1 cellular context compared by ENCODE assay signal in genomic region chr1:2496087-2496622, GRCh38.
TF ChIP-seq lines count a peak whose summit lies in the region.

No MANE protein-coding gene starts in this region.

TF ChIP-seq in HepG2, 621 proteins besides CTCF, POLR2A, EP300 and RAD21 (continued from another document and continues in another):
- TF ChIP-seq CCAR2 (optimal IDR thresholded peaks at IDR 0.05; ENCODE audit: low read depth, low read length) (no peak), SIX4 (CRISPR knock-in tag; IDR thresholded peaks at IDR 0.05) (0 out of 2 replicates have a peak, but pooled peaks have one; percentile 52), ZFP37 (CRISPR knock-in tag; IDR thresholded peaks at IDR 0.05; ENCODE audit: borderline replicate concordance) (peak; percentile 67; the same call in 1 of the 2 replicates), ZNF468 (CRISPR knock-in tag; IDR thresholded peaks at IDR 0.05) (no peak), FOXO1 (CRISPR knock-in tag; IDR thresholded peaks at IDR 0.05) (no peak), HOXA5 (CRISPR knock-in tag; IDR thresholded peaks at IDR 0.05) (peak; percentile 38; the same call in 1 of the 2 replicates), ZNF441 (CRISPR knock-in tag; IDR thresholded peaks at IDR 0.05; ENCODE audit: borderline replicate concordance) (no peak), GATAD2A (CRISPR knock-in tag; IDR thresholded peaks at IDR 0.05) (peak; percentile 38; the same call in 1 of the 2 replicates), KLF13 (CRISPR knock-in tag; IDR thresholded peaks at IDR 0.05) (no peak), PRPF4 (IDR thresholded peaks at IDR 0.05; ENCODE audit: low read depth, low read length, poor library complexity, severe bottlenecking) (no peak), CEBPB (IDR thresholded peaks at IDR 0.05; ENCODE audit: borderline replicate concordance, low read depth, low read length) (no peak), SAP130 (CRISPR knock-in tag; IDR thresholded peaks at IDR 0.05; ENCODE audit: low read depth) (peak; percentile 34; the same call in 1 of the 2 replicates), ZNF747 (CRISPR knock-in tag; IDR thresholded peaks at IDR 0.05; ENCODE audit: borderline replicate concordance) (no peak), ELF1 (CRISPR knock-in tag; IDR thresholded peaks at IDR 0.05) (no peak), SRY (CRISPR knock-in tag; IDR thresholded peaks at IDR 0.05) (0 out of 2 replicates have a peak, but pooled peaks have one; percentile 29), TCF7 (IDR thresholded peaks at IDR 0.05; ENCODE audit: low read depth) (no peak), NR2F2 (IDR thresholded peaks at IDR 0.05; ENCODE audit: borderline replicate concordance, low read depth) (no peak), TMF1 (CRISPR knock-in tag; IDR thresholded peaks at IDR 0.05; ENCODE audit: low read depth) (no peak), KDM2A (CRISPR knock-in tag; IDR thresholded peaks at IDR 0.05; ENCODE audit: borderline replicate concordance, low read depth) (no peak), ATF5 (CRISPR knock-in tag; IDR thresholded peaks at IDR 0.05; ENCODE audit: low read depth) (no peak), ZNF484 (CRISPR knock-in tag; IDR thresholded peaks at IDR 0.05; ENCODE audit: borderline replicate concordance, low read depth) (no peak), SMC3 (IDR thresholded peaks at IDR 0.05; ENCODE audit: low read length) (no peak), DNMT1 (CRISPR knock-in tag; IDR thresholded peaks at IDR 0.05) (no peak), ZNF773 (CRISPR knock-in tag; IDR thresholded peaks at IDR 0.05; ENCODE audit: borderline replicate concordance) (0 out of 2 replicates have a peak, but pooled peaks have one; percentile 49), ZNF33B (CRISPR knock-in tag; IDR thresholded peaks at IDR 0.05) (no peak), CREB1 (IDR thresholded peaks at IDR 0.05) (peak; percentile 58; the same call in 1 of the 2 replicates), CREB1 (CRISPR knock-in tag; IDR thresholded peaks at IDR 0.05) (0 out of 2 replicates have a peak, but pooled peaks have one; percentile 54), TAF1 (CRISPR knock-in tag; IDR thresholded peaks at IDR 0.05) (no peak), JDP2 (CRISPR knock-in tag; IDR thresholded peaks at IDR 0.05; ENCODE audit: borderline replicate concordance) (no peak)
- TF ChIP-seq, protein P1, sequence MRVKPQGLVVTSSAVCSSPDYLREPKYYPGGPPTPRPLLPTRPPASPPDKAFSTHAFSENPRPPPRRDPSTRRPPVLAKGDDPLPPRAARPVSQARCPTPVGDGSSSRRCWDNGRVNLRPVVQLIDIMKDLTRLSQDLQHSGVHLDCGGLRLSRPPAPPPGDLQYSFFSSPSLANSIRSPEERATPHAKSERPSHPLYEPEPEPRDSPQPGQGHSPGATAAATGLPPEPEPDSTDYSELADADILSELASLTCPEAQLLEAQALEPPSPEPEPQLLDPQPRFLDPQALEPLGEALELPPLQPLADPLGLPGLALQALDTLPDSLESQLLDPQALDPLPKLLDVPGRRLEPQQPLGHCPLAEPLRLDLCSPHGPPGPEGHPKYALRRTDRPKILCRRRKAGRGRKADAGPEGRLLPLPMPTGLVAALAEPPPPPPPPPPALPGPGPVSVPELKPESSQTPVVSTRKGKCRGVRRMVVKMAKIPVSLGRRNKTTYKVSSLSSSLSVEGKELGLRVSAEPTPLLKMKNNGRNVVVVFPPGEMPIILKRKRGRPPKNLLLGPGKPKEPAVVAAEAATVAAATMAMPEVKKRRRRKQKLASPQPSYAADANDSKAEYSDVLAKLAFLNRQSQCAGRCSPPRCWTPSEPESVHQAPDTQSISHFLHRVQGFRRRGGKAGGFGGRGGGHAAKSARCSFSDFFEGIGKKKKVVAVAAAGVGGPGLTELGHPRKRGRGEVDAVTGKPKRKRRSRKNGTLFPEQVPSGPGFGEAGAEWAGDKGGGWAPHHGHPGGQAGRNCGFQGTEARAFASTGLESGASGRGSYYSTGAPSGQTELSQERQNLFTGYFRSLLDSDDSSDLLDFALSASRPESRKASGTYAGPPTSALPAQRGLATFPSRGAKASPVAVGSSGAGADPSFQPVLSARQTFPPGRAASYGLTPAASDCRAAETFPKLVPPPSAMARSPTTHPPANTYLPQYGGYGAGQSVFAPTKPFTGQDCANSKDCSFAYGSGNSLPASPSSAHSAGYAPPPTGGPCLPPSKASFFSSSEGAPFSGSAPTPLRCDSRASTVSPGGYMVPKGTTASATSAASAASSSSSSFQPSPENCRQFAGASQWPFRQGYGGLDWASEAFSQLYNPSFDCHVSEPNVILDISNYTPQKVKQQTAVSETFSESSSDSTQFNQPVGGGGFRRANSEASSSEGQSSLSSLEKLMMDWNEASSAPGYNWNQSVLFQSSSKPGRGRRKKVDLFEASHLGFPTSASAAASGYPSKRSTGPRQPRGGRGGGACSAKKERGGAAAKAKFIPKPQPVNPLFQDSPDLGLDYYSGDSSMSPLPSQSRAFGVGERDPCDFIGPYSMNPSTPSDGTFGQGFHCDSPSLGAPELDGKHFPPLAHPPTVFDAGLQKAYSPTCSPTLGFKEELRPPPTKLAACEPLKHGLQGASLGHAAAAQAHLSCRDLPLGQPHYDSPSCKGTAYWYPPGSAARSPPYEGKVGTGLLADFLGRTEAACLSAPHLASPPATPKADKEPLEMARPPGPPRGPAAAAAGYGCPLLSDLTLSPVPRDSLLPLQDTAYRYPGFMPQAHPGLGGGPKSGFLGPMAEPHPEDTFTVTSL (CRISPR knock-in tag; IDR thresholded peaks at IDR 0.05; ENCODE audit: borderline replicate concordance), result no peak
- TF ChIP-seq, protein P2, sequence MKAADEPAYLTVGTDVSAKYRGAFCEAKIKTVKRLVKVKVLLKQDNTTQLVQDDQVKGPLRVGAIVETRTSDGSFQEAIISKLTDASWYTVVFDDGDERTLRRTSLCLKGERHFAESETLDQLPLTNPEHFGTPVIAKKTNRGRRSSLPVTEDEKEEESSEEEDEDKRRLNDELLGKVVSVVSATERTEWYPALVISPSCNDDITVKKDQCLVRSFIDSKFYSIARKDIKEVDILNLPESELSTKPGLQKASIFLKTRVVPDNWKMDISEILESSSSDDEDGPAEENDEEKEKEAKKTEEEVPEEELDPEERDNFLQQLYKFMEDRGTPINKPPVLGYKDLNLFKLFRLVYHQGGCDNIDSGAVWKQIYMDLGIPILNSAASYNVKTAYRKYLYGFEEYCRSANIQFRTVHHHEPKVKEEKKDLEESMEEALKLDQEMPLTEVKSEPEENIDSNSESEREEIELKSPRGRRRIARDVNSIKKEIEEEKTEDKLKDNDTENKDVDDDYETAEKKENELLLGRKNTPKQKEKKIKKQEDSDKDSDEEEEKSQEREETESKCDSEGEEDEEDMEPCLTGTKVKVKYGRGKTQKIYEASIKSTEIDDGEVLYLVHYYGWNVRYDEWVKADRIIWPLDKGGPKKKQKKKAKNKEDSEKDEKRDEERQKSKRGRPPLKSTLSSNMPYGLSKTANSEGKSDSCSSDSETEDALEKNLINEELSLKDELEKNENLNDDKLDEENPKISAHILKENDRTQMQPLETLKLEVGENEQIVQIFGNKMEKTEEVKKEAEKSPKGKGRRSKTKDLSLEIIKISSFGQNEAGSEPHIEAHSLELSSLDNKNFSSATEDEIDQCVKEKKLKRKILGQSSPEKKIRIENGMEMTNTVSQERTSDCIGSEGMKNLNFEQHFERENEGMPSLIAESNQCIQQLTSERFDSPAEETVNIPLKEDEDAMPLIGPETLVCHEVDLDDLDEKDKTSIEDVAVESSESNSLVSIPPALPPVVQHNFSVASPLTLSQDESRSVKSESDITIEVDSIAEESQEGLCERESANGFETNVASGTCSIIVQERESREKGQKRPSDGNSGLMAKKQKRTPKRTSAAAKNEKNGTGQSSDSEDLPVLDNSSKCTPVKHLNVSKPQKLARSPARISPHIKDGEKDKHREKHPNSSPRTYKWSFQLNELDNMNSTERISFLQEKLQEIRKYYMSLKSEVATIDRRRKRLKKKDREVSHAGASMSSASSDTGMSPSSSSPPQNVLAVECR (CRISPR knock-in tag; IDR thresholded peaks at IDR 0.05; ENCODE audit: borderline replicate concordance), result no peak
- TF ChIP-seq, protein P3, sequence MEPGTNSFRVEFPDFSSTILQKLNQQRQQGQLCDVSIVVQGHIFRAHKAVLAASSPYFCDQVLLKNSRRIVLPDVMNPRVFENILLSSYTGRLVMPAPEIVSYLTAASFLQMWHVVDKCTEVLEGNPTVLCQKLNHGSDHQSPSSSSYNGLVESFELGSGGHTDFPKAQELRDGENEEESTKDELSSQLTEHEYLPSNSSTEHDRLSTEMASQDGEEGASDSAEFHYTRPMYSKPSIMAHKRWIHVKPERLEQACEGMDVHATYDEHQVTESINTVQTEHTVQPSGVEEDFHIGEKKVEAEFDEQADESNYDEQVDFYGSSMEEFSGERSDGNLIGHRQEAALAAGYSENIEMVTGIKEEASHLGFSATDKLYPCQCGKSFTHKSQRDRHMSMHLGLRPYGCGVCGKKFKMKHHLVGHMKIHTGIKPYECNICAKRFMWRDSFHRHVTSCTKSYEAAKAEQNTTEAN (CRISPR knock-in tag; conservative IDR thresholded peaks at IDR 0.05), result no peak
- TF ChIP-seq, protein P4, sequence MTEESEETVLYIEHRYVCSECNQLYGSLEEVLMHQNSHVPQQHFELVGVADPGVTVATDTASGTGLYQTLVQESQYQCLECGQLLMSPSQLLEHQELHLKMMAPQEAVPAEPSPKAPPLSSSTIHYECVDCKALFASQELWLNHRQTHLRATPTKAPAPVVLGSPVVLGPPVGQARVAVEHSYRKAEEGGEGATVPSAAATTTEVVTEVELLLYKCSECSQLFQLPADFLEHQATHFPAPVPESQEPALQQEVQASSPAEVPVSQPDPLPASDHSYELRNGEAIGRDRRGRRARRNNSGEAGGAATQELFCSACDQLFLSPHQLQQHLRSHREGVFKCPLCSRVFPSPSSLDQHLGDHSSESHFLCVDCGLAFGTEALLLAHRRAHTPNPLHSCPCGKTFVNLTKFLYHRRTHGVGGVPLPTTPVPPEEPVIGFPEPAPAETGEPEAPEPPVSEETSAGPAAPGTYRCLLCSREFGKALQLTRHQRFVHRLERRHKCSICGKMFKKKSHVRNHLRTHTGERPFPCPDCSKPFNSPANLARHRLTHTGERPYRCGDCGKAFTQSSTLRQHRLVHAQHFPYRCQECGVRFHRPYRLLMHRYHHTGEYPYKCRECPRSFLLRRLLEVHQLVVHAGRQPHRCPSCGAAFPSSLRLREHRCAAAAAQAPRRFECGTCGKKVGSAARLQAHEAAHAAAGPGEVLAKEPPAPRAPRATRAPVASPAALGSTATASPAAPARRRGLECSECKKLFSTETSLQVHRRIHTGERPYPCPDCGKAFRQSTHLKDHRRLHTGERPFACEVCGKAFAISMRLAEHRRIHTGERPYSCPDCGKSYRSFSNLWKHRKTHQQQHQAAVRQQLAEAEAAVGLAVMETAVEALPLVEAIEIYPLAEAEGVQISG (CRISPR knock-in tag; IDR thresholded peaks at IDR 0.05), result peak; percentile 25; the same call in 1 of the 2 replicates
- TF ChIP-seq, protein P5, sequence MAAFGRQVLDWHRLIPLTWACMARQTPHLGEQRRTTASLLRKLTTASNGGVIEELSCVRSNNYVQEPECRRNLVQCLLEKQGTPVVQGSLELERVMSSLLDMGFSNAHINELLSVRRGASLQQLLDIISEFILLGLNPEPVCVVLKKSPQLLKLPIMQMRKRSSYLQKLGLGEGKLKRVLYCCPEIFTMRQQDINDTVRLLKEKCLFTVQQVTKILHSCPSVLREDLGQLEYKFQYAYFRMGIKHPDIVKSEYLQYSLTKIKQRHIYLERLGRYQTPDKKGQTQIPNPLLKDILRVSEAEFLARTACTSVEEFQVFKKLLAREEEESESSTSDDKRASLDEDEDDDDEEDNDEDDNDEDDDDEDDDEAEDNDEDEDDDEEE (CRISPR knock-in tag; IDR thresholded peaks at IDR 0.05), result no peak
- TF ChIP-seq, protein P6, sequence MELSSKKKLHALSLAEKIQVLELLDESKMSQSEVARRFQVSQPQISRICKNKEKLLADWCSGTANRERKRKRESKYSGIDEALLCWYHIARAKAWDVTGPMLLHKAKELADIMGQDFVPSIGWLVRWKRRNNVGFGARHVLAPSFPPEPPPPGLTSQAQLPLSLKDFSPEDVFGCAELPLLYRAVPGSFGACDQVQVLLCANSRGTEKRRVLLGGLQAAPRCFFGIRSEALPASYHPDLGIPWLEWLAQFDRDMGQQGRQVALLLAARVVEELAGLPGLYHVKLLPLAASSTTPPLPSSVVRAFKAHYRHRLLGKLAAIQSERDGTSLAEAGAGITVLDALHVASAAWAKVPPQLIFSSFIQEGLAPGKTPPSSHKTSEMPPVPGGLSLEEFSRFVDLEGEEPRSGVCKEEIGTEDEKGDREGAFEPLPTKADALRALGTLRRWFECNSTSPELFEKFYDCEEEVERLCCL (CRISPR knock-in tag; IDR thresholded peaks at IDR 0.05; ENCODE audit: borderline replicate concordance), result no peak
